Comparison of ENCODE assay signal across 21 cellular contexts in genomic region chr2:119819846-119820245, GRCh38.
"Had no signal": no experiment of that assay in that cellular context is flagged by ENCODE, and none has a peak within 500 bp of the region (broad histone marks: within the 10 kb centered on the region; RNA-seq: fewer than 3 reads in every experiment).

No MANE protein-coding gene starts in this region.

- H2AFZ ChIP-seq: hepatocyte had no signal

- H3K36me3 ChIP-seq: cardiac muscle cell, colonic mucosa, gastroesophageal sphincter, neutrophil, suprapubic skin, upper lobe of left lung had no signal

- H3K27ac Mint-ChIP-seq: activated CD4-positive, alpha-beta T cell treated with anti-CD3 and anti-CD28 coated beads for 36 hours; activated CD8-positive, alpha-beta T cell treated with anti-CD3 and anti-CD28 coated beads for 36 hours; activated naive CD8-positive, alpha-beta T cell treated with anti-CD3 and anti-CD28 coated beads, Interleukin-2, amount 50 U/mL, for 24 hours; activated T-helper 1 cell treated with anti-CD3 and anti-CD28 coated beads, Interleukin-12 subunit alpha, Interleukin-12 subunit beta, Interleukin-2, Interleukin-4 antibody, amounts not matched to agents 30 ng/mL and 10 ng/mL and 1 ng/mL, durations not matched to agents 14 hours and 24 hours and 36 hours had no signal

- H3K4me2 ChIP-seq: hepatocyte had no signal

- H3K4me1 ChIP-seq: ascending aorta, colonic mucosa, gastroesophageal sphincter, suprapubic skin had no signal

- H3K4me3 Mint-ChIP-seq: activated CD4-positive, alpha-beta T cell treated with anti-CD3 and anti-CD28 coated beads for 36 hours; activated CD8-positive, alpha-beta T cell treated with anti-CD3 and anti-CD28 coated beads for 36 hours; activated naive CD8-positive, alpha-beta T cell treated with anti-CD3 and anti-CD28 coated beads, Interleukin-2, amount 50 U/mL, for 24 hours; activated T-helper 1 cell treated with anti-CD3 and anti-CD28 coated beads, Interleukin-12 subunit alpha, Interleukin-12 subunit beta, Interleukin-2, Interleukin-4 antibody, amounts not matched to agents 30 ng/mL and 10 ng/mL and 1 ng/mL, durations not matched to agents 14 hours and 24 hours and 36 hours had no signal

- ATAC-seq: activated CD4-positive, alpha-beta T cell treated with anti-CD3 and anti-CD28 coated beads for 36 hours; activated CD8-positive, alpha-beta T cell treated with anti-CD3 and anti-CD28 coated beads for 36 hours; activated naive CD8-positive, alpha-beta T cell treated with anti-CD3 and anti-CD28 coated beads, Interleukin-2, amount 50 U/mL, for 24 hours; gastroesophageal sphincter; sciatic nerve; stimulated activated naive CD8-positive, alpha-beta T cell treated with anti-CD3 and anti-CD28 coated beads, Interleukin-15, Interleukin-2, amounts not matched to agents 100 U/mL and 50 U/mL, for 24 hours had no signal

- H3K27ac ChIP-seq: ascending aorta, cardiac muscle cell, colonic mucosa, gastroesophageal sphincter, hepatocyte, neutrophil, suprapubic skin, VCaP had no signal

- H3K27me3 Mint-ChIP-seq: activated CD4-positive, alpha-beta T cell treated with anti-CD3 and anti-CD28 coated beads for 36 hours; activated CD8-positive, alpha-beta T cell treated with anti-CD3 and anti-CD28 coated beads for 36 hours; activated naive CD8-positive, alpha-beta T cell treated with anti-CD3 and anti-CD28 coated beads, Interleukin-2, amount 50 U/mL, for 24 hours had no signal

- DNase-seq: activated CD4-positive, alpha-beta T cell treated with anti-CD3 and anti-CD28 coated beads for 36 hours; activated CD8-positive, alpha-beta memory T cell treated with anti-CD3 and anti-CD28 coated beads, Interleukin-2, amount 50 U/mL, for 4 hours; activated CD8-positive, alpha-beta T cell treated with anti-CD3 and anti-CD28 coated beads for 36 hours; activated naive CD4-positive, alpha-beta T cell treated with Interleukin-2 at 50 U/mL for 16 hours; activated naive CD8-positive, alpha-beta T cell treated with anti-CD3 and anti-CD28 coated beads, Interleukin-2, amount 50 U/mL, for 24 hours; colonic mucosa; kidney; midbrain; stimulated activated CD4-positive, alpha-beta T cell treated with anti-CD3 and anti-CD28 coated beads, Interleukin-4, amount 100 ng/mL, for 1 hour; stimulated activated CD8-positive, alpha-beta memory T cell treated with anti-CD3 and anti-CD28 coated beads, Interleukin-4, amount 100 ng/mL, for 48 hours; stimulated activated naive CD8-positive, alpha-beta T cell treated with anti-CD3 and anti-CD28 coated beads, Interleukin-15, Interleukin-2, amounts not matched to agents 100 U/mL and 50 U/mL, for 24 hours; upper lobe of left lung had no signal

- H3K27me3 ChIP-seq: ascending aorta, cardiac muscle cell, colonic mucosa, gastroesophageal sphincter, hepatocyte, neutrophil, suprapubic skin, upper lobe of left lung had no signal

- H3K4me3 ChIP-seq: ascending aorta, cardiac muscle cell, colonic mucosa, gastroesophageal sphincter, hepatocyte, suprapubic skin, upper lobe of left lung had no signal

- H3K9me3 ChIP-seq: colonic mucosa, gastroesophageal sphincter, neutrophil, suprapubic skin, upper lobe of left lung had no signal
